ENCODE assay signal across 8 cellular contexts in genomic region chr3:72887378-72887722, GRCh38. TPM values are rescaled to one million over a fixed set of nuclear protein-coding genes. Genes with fewer than 3 reads are reported as not detected.
A peak's percentile ranks its signal among the peaks of the same experiment; 100 is the strongest.
DNase-seq lines count a peak whose midpoint lies in the region; ATAC-seq and TF ChIP-seq lines count a peak whose summit lies in the region.

No MANE protein-coding gene starts in this region.

- peaks cover 6% of the 10 kb centered on the region for H3K9me3 ChIP-seq in BLaER1

- ATAC-seq in natural killer cell treated with Interleukin-12 subunit alpha and Interleukin-12 subunit beta and Interleukin-15 and Interleukin-18, amount 100 ng/mL, for 72 hours, result no peak
- ATAC-seq in GM21717 (IDR thresholded peaks at IDR 0.05; ENCODE audit: unreplicated experiment), result no peak

- peaks cover 46% of the 10 kb centered on the region for H3K27me3 ChIP-seq in BLaER1

- no peak overlapping the region for H3K27ac ChIP-seq in BLaER1

- peaks cover 12% of the 10 kb centered on the region for H3K4me1 Mint-ChIP-seq in dendritic cell treated with granulocyte-macrophage colony-stimulating factor and Interleukin-4, amounts not matched to agents 40 ng/mL and 50 ng/mL, for 4 days (ENCODE audit: low read depth)
- peaks cover 4 to 8% of the 10 kb centered on the region in 2 donors for H3K4me1 Mint-ChIP-seq in natural killer cell treated with Interleukin-12 subunit alpha and Interleukin-12 subunit beta and Interleukin-15 and Interleukin-18, amount 100 ng/mL, for 72 hours (ENCODE audit: low read depth in 2 of 2)

- peak overlapping the region; percentile 94 for H3K4me2 ChIP-seq in BLaER1

- H3K9me3 Mint-ChIP-seq in dendritic cell treated with granulocyte-macrophage colony-stimulating factor and Interleukin-4, amounts not matched to agents 40 ng/mL and 50 ng/mL, for 4 days, result no peaks in the 10 kb centered on the region
- H3K9me3 Mint-ChIP-seq in natural killer cell treated with Interleukin-12 subunit alpha and Interleukin-12 subunit beta and Interleukin-15 and Interleukin-18, amount 100 ng/mL, for 72 hours, result no peaks in the 10 kb centered on the region

- H3K27ac Mint-ChIP-seq in dendritic cell treated with granulocyte-macrophage colony-stimulating factor and Interleukin-4, amounts not matched to agents 40 ng/mL and 50 ng/mL, for 4 days, result no peak overlapping the region
- no peak overlapping the region for H3K27ac Mint-ChIP-seq in natural killer cell treated with Interleukin-12 subunit alpha and Interleukin-12 subunit beta and Interleukin-15 and Interleukin-18, amount 100 ng/mL, for 72 hours

- H3K4me3 ChIP-seq in BLaER1, result peak overlapping the region; percentile 72
- peak overlapping the region; percentile 54 for H3K4me3 ChIP-seq in LNCaP clone FGC (ENCODE audit: low read depth, low read length)

- no peak for DNase-seq in LNCaP clone FGC (ENCODE audit: low read depth)
- no peak for DNase-seq in natural killer cell treated with Interleukin-12 subunit alpha and Interleukin-12 subunit beta and Interleukin-15 and Interleukin-18, amount 100 ng/mL, for 72 hours (ENCODE audit: low spot score)
- no peak for DNase-seq in KG1 (lab: John Stamatoyannopoulos, UW)
- DNase-seq in EL, result no peak
- no peak for DNase-seq in medulla oblongata (ENCODE audit: extremely low spot score)

- H3K4me1 ChIP-seq in BLaER1, result peaks cover 19% of the 10 kb centered on the region

- intact Hi-C loops in dendritic cell treated with granulocyte-macrophage colony-stimulating factor and Interleukin-4, amounts not matched to agents 40 ng/mL and 50 ng/mL, for 4 days (cut with micrococcal nuclease), result no loop called here

- H3K27me3 Mint-ChIP-seq in dendritic cell treated with granulocyte-macrophage colony-stimulating factor and Interleukin-4, amounts not matched to agents 40 ng/mL and 50 ng/mL, for 4 days, result peaks cover 58% of the 10 kb centered on the region
- peaks cover 45 to 70% of the 10 kb centered on the region in 2 donors for H3K27me3 Mint-ChIP-seq in natural killer cell treated with Interleukin-12 subunit alpha and Interleukin-12 subunit beta and Interleukin-15 and Interleukin-18, amount 100 ng/mL, for 72 hours

- no peak for TF ChIP-seq CTCF in LNCaP clone FGC (IDR thresholded peaks at IDR 0.05; ENCODE audit: control insufficient read depth, extremely low read depth, insufficient read depth)

- H3K36me3 ChIP-seq in BLaER1, result no peaks in the 10 kb centered on the region

- peak overlapping the region; percentile 60 for H3K4me3 Mint-ChIP-seq in dendritic cell treated with granulocyte-macrophage colony-stimulating factor and Interleukin-4, amounts not matched to agents 40 ng/mL and 50 ng/mL, for 4 days
- H3K4me3 Mint-ChIP-seq in natural killer cell treated with Interleukin-12 subunit alpha and Interleukin-12 subunit beta and Interleukin-15 and Interleukin-18, amount 100 ng/mL, for 72 hours, result peak overlapping the region; percentile 69

- no peaks in the 10 kb centered on the region for H3K36me3 Mint-ChIP-seq in dendritic cell treated with granulocyte-macrophage colony-stimulating factor and Interleukin-4, amounts not matched to agents 40 ng/mL and 50 ng/mL, for 4 days (ENCODE audit: low read depth)
- H3K36me3 Mint-ChIP-seq in natural killer cell treated with Interleukin-12 subunit alpha and Interleukin-12 subunit beta and Interleukin-15 and Interleukin-18, amount 100 ng/mL, for 72 hours, result no peaks in the 10 kb centered on the region

- peaks cover 12% of the 10 kb centered on the region; the same call in 1 of the 2 replicates for H4K20me1 ChIP-seq in BLaER1

- no peak overlapping the region for H3K9ac ChIP-seq in BLaER1

RNA-seq across cellular contexts. Expression of gene GXYLT2, which starts 0.5 kb away (rescaled TPM):
- not detected for total RNA-seq in natural killer cell treated with Interleukin-12 subunit alpha and Interleukin-12 subunit beta and Interleukin-15 and Interleukin-18, amount 100 ng/mL, for 72 hours

RNA-seq across cellular contexts. Expression of gene SHQ1, which starts 39.1 kb away (rescaled TPM):
- 10 to 100 TPM; 28.9 to 59.1 TPM for total RNA-seq in natural killer cell treated with Interleukin-12 subunit alpha and Interleukin-12 subunit beta and Interleukin-15 and Interleukin-18, amount 100 ng/mL, for 72 hours
